Comparison of ENCODE assay signal across 8 cellular contexts in the genomic region with DNA sequence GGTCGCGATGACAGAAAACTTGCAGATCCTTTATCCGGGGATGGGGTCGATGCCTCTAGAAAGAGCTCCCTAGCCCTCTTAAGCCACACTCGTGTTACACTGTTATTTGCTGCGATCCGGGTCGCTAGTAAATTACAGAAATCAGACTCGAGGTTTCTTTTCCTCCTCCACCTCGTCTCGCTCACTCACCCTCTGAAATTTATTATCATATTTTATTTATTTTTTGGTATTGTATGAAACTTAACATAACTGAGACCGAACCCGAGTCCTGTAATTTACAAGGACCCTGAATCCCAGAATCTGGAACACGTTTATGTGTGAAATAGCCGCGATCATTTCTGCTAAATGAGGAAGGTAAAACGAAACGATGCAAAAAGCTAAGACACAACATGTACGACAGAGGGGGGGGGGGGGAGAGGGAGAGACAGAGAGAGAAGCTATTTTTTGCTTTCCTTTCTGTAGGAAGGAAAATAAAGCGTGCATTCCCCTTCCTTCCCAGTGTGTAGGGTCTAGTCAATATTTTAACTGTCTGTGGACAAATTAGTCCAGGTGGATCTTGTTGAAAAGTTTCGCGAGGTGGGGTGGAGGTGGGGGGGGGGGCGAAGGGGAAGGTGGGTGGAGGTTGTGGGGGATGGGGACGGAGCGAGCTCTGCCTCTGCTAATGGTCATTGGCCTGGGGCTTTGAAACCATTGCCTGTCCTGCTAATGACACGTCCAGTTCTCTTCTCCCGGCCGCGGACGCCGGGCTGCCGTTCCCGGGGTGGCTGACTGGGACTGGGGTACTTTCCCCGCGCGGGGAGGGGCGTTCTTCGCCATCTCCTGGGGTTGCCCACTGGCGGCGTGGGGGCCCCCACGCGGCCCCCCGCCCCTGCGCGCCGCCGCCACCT. TPM values are rescaled to one million over a fixed set of nuclear protein-coding genes. Genes with fewer than 3 reads are reported as not detected.
DNase-seq lines count a peak whose midpoint lies in the region; ATAC-seq and TF ChIP-seq lines count a peak whose summit lies in the region.

No MANE protein-coding gene starts in this region.

- peaks cover 9% of the 10 kb centered on the region; the same call in 1 of the 2 replicates for H3K79me2 ChIP-seq in OCI-LY1 (ENCODE audit: insufficient read depth, low read length)

- peak overlapping the region; percentile 74 for H3K27ac ChIP-seq in OCI-LY1 (ENCODE audit: low read depth, low read length, poor library complexity, severe bottlenecking)
- H3K27ac ChIP-seq in esophagus squamous epithelium = peak overlapping the region; percentile 93 to 97 (median 95)
- H3K27ac ChIP-seq in muscle layer of colon (ENCODE audit: low read depth, low read length) = peak overlapping the region; percentile 98

- H3K4me3 ChIP-seq in OCI-LY1 (ENCODE audit: low read depth, low read length, poor library complexity, severe bottlenecking) (peak overlapping the region; percentile 93), esophagus squamous epithelium (peak overlapping the region; percentile 85 to 95 (median 88)), muscle layer of colon (ENCODE audit: low read depth in 1 of 2, low read length in 2 of 2) (peak overlapping the region; percentile 82 to 93)

- H3K27me3 ChIP-seq in OCI-LY1 (ENCODE audit: insufficient read depth, low read length) = no peaks in the 10 kb centered on the region
- no peaks in the 10 kb centered on the region for H3K27me3 ChIP-seq in esophagus squamous epithelium
- H3K27me3 ChIP-seq in muscle layer of colon (ENCODE audit: control insufficient read depth in 1 of 2, insufficient read depth in 2 of 2, low read length in 2 of 2) = no peaks in the 10 kb centered on the region

- no peak for ATAC-seq in stimulated activated naive CD8-positive, alpha-beta T cell treated with anti-CD3 and anti-CD28 coated beads, Interleukin-15, amount 100 ng/mL, for 72 hours
- ATAC-seq in GM19351 (IDR thresholded peaks at IDR 0.05; ENCODE audit: unreplicated experiment) = no peak

- no peak for TF ChIP-seq POLR2A in esophagus squamous epithelium (IDR thresholded peaks at IDR 0.05)

- intact Hi-C loops in esophagus squamous epithelium (cut with DNase I) = no loop called here

- no peaks in the 10 kb centered on the region for H3K9me3 Mint-ChIP-seq in stimulated activated naive CD8-positive, alpha-beta T cell treated with anti-CD3 and anti-CD28 coated beads, Interleukin-15, amount 100 ng/mL, for 72 hours

- H3K9me2 ChIP-seq in OCI-LY1 (ENCODE audit: low read depth, low read length) = no peaks in the 10 kb centered on the region

- no peaks in the 10 kb centered on the region for H3K27me3 Mint-ChIP-seq in stimulated activated naive CD8-positive, alpha-beta T cell treated with anti-CD3 and anti-CD28 coated beads, Interleukin-15, amount 100 ng/mL, for 72 hours

- peak overlapping the region; percentile 96 to 98 for H3K27ac Mint-ChIP-seq in stimulated activated naive CD8-positive, alpha-beta T cell treated with anti-CD3 and anti-CD28 coated beads, Interleukin-15, amount 100 ng/mL, for 72 hours

- H3K4me2 ChIP-seq in OCI-LY1 (ENCODE audit: low read length) = peak overlapping the region; percentile 87

- H3K4me1 ChIP-seq in OCI-LY1 (ENCODE audit: insufficient read depth, low read length, severe bottlenecking) (peaks cover 41% of the 10 kb centered on the region), esophagus squamous epithelium (peaks cover 0 to 20% (median 5%) of the 10 kb centered on the region in 3 donors), muscle layer of colon (ENCODE audit: insufficient read depth, low read length) (peaks cover 19% of the 10 kb centered on the region)

- no peaks in the 10 kb centered on the region for H3F3A ChIP-seq in OCI-LY1 (ENCODE audit: insufficient read depth, low read length)

- no peaks in the 10 kb centered on the region for H4K20me1 ChIP-seq in OCI-LY1 (ENCODE audit: insufficient read depth, low read length)

- WGBS in esophagus squamous epithelium, 2 donors = 0 to 1% methylated on average over 20 to 22 of the region's 47 CpGs

- peak; percentile 47 for DNase-seq in NOMO-1 treated with DMSO at 0.1 percent for 48 hours (lab: John Stamatoyannopoulos, UW; ENCODE audit: unreplicated experiment)
- no peak for DNase-seq in NOMO-1 treated with dmso at 0.1 percent for 144 hours (lab: John Stamatoyannopoulos, UW; ENCODE audit: unreplicated experiment)
- DNase-seq in activated T-cell treated with anti-CD3 and anti-CD28 coated beads, Interleukin-2, amount 50 U/mL, for 48 hours = peak; percentile 62 to 63
- peak; percentile 14 for DNase-seq in esophagus squamous epithelium (lab: John Stamatoyannopoulos, UW)
- DNase-seq in stimulated activated naive CD8-positive, alpha-beta T cell treated with anti-CD3 and anti-CD28 coated beads, Interleukin-15, amount 100 ng/mL, for 72 hours = peak; percentile 30 to 40

- peaks cover 23% of the 10 kb centered on the region for H3K36me3 ChIP-seq in OCI-LY1 (ENCODE audit: insufficient read depth, low read length)
- H3K36me3 ChIP-seq in esophagus squamous epithelium = peaks cover 0 to 7% (median 0%) of the 10 kb centered on the region in 3 donors
- H3K36me3 ChIP-seq in muscle layer of colon (ENCODE audit: insufficient read depth, low read length) = peaks cover under 1% of the 10 kb centered on the region

- H3K4me3 Mint-ChIP-seq in stimulated activated naive CD8-positive, alpha-beta T cell treated with anti-CD3 and anti-CD28 coated beads, Interleukin-15, amount 100 ng/mL, for 72 hours = peak overlapping the region; percentile 96 to 99

- H2AFZ ChIP-seq in OCI-LY1 (ENCODE audit: low read length) = no peak overlapping the region

- no peaks in the 10 kb centered on the region for H3K9me3 ChIP-seq in OCI-LY1 (ENCODE audit: low read length)
- no peaks in the 10 kb centered on the region for H3K9me3 ChIP-seq in esophagus squamous epithelium
- H3K9me3 ChIP-seq in muscle layer of colon (ENCODE audit: low read length) = no peaks in the 10 kb centered on the region

- no peak for TF ChIP-seq CTCF in OCI-LY1 (IDR thresholded peaks at IDR 0.05; ENCODE audit: low read length)
- TF ChIP-seq CTCF in esophagus squamous epithelium (IDR thresholded peaks at IDR 0.05) = no peak

- H3K4me1 Mint-ChIP-seq in stimulated activated naive CD8-positive, alpha-beta T cell treated with anti-CD3 and anti-CD28 coated beads, Interleukin-15, amount 100 ng/mL, for 72 hours = peaks cover 38% of the 10 kb centered on the region

- H3K9ac ChIP-seq in OCI-LY1 (ENCODE audit: low read length) = peak overlapping the region; percentile 91
- H3K9ac ChIP-seq in muscle layer of colon (ENCODE audit: low read length) = peak overlapping the region; percentile 94

RNA-seq across cellular contexts. Expression of gene BBX, which starts 1.7 kb away (rescaled TPM):
- 10 to 100 TPM; 12.5 to 49.5 (median 35.8) TPM for total RNA-seq in esophagus squamous epithelium
